In the genomic region with DNA sequence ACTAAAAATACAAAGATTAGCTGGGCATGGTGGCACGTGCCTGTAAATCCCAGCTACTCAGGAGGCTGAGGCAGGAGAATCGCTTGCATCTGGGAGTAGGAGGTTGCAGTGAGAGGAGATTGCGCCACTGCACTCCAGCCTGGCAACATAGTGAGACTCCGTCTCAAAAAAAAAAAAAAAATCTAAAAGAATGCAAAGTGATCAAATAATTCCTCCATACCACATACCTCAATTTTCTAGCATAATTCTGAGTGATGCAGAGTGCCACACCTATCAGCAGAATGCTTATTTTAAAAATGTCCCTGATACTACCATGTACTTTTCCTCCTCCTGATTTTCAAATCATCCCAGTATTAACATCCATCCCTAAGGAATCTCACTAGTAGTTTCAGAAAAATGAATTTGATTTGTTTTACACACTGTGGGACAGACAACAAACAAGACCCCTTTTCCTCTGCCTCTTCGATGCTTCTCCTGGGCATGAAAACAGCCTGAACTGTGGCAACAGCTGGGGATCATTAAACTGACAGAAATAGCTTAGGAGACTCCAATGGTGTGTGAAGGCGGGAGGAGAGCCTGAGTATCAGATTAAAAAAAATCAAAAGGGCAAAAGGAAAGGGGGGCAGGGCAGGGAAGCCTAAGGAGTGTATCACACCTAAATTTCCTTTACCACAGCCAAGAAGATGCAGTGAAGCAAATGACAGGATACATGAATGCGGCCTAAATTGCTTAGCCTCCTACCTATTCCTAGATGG, we compare ENCODE assay signal across 14 cellular contexts.
DNase-seq lines count a peak whose midpoint lies in the region; ATAC-seq and TF ChIP-seq lines count a peak whose summit lies in the region.
"Had no signal": no experiment of that assay in that cellular context is flagged by ENCODE, and none has a peak within 500 bp of the region (broad histone marks: within the 10 kb centered on the region; RNA-seq: fewer than 3 reads in every experiment).

No MANE protein-coding gene starts in this region.

- no peak for TF ChIP-seq POLR2A in esophagus squamous epithelium (IDR thresholded peaks at IDR 0.05)

- no peaks in the 10 kb centered on the region for H3K9me2 ChIP-seq in hepatocyte (replicated peaks; ENCODE audit: insufficient read depth)

- peak overlapping the region in 3 of 4 donors; percentile 33 to 49 (median 46) for H3K27ac ChIP-seq in esophagus squamous epithelium
- no peak overlapping the region for H3K27ac ChIP-seq in hepatocyte

- H3K36me3 ChIP-seq in esophagus squamous epithelium (peaks cover 0 to 8% (median 0%) of the 10 kb centered on the region in 3 donors), hepatocyte (replicated peaks; ENCODE audit: insufficient read depth, low read depth) (no peaks in the 10 kb centered on the region)

- no peaks in the 10 kb centered on the region for H3K9me3 Mint-ChIP-seq in nephron
- H3K9me3 Mint-ChIP-seq in effector memory CD8-positive, alpha-beta T cell, result no peaks in the 10 kb centered on the region
- H3K9me3 Mint-ChIP-seq: stimulated activated naive CD8-positive, alpha-beta T cell treated with anti-CD3 and anti-CD28 coated beads, Interleukin-15, Interleukin-2, amounts not matched to agents 100 ng/mL and 50 ng/mL, for 24 hours; T-cell had no signal

- H3K4me1 ChIP-seq in esophagus squamous epithelium (peaks cover 4 to 54% (median 27%) of the 10 kb centered on the region in 3 donors), hepatocyte (ENCODE audit: insufficient read depth) (no peaks in the 10 kb centered on the region)

- H3K9me3 ChIP-seq in esophagus squamous epithelium (no peaks in the 10 kb centered on the region), hepatocyte (ENCODE audit: low read depth) (no peaks in the 10 kb centered on the region)

- TF ChIP-seq CTCF in esophagus squamous epithelium (IDR thresholded peaks at IDR 0.05) (no peak), nephron (IDR thresholded peaks at IDR 0.05; ENCODE audit: unreplicated experiment in 3 of 3) (no peak), hepatocyte (IDR thresholded peaks at IDR 0.05; ENCODE audit: poor library complexity) (no peak)

- peaks cover 38% of the 10 kb centered on the region for H3K4me1 Mint-ChIP-seq in nephron
- H3K4me1 Mint-ChIP-seq in effector memory CD8-positive, alpha-beta T cell (ENCODE audit: low read depth in 2 of 2), result peaks cover 0 to 11% of the 10 kb centered on the region in 2 donors

- peak overlapping the region; percentile 47 to 90 (median 89) for H3K27ac Mint-ChIP-seq in nephron
- H3K27ac Mint-ChIP-seq in effector memory CD8-positive, alpha-beta T cell, result peak overlapping the region in 1 of 2 donors; percentile 8
- H3K27ac Mint-ChIP-seq: stimulated activated naive CD8-positive, alpha-beta T cell treated with anti-CD3 and anti-CD28 coated beads, Interleukin-15, Interleukin-2, amounts not matched to agents 100 ng/mL and 50 ng/mL, for 24 hours had no signal

- H3K36me3 Mint-ChIP-seq in nephron (ENCODE audit: low read depth), result peaks cover 13% of the 10 kb centered on the region
- peaks cover 4% of the 10 kb centered on the region for H3K36me3 Mint-ChIP-seq in effector memory CD8-positive, alpha-beta T cell (ENCODE audit: insufficient read depth)

- H2AFZ ChIP-seq in hepatocyte, result no peak overlapping the region

- H3K27me3 Mint-ChIP-seq in nephron (ENCODE audit: low read depth), result no peaks in the 10 kb centered on the region
- H3K27me3 Mint-ChIP-seq in effector memory CD8-positive, alpha-beta T cell, result no peaks in the 10 kb centered on the region
- H3K27me3 Mint-ChIP-seq: stimulated activated naive CD8-positive, alpha-beta T cell treated with anti-CD3 and anti-CD28 coated beads, Interleukin-15, Interleukin-2, amounts not matched to agents 100 ng/mL and 50 ng/mL, for 24 hours; T-cell had no signal

- no peaks in the 10 kb centered on the region for H3K27me3 ChIP-seq in esophagus squamous epithelium
- no peaks in the 10 kb centered on the region for H3K27me3 ChIP-seq in hepatocyte

- ATAC-seq in effector memory CD8-positive, alpha-beta T cell (replicated peaks), result no peak
- ATAC-seq: T-cell had no signal

- DNase-seq in D341Med (ENCODE audit: low spot score) (peak; percentile 64), NCI-H82 treated with DMSO at 0.1 percent for 48 hours (lab: John Stamatoyannopoulos, UW; ENCODE audit: unreplicated experiment) (peak; percentile 75), esophagus squamous epithelium (lab: John Stamatoyannopoulos, UW) (no peak), cerebellar cortex (ENCODE audit: low spot score) (no peak), hepatocyte (ENCODE audit: low spot score) (no peak), T-helper 1 cell (no peak)
- no peak for DNase-seq in effector memory CD8-positive, alpha-beta T cell
- DNase-seq: activated naive CD4-positive, alpha-beta T cell; NCI-H1092 treated with DMSO at 0.1 percent for 48 hours; stimulated activated CD4-positive, alpha-beta T cell treated with anti-CD3 and anti-CD28 coated beads, Interleukin-4, amount 100 ng/mL, for 24 hours; T-cell had no signal

- H3K79me2 ChIP-seq in hepatocyte, result peaks cover 46% of the 10 kb centered on the region

- WGBS in esophagus squamous epithelium, 2 donors, result 72 to 73% methylated on average over 7 of the region's 7 CpGs
- WGBS in hepatocyte (ENCODE audit: low lambda C conversion rate, missing lambda C conversion rate), result 85% methylated on average over 7 of the region's 7 CpGs

- no peak overlapping the region for H3K4me3 ChIP-seq in esophagus squamous epithelium
- H3K4me3 ChIP-seq in hepatocyte, result no peak overlapping the region
- H3K4me3 ChIP-seq: lung had no signal

- H4K20me1 ChIP-seq in hepatocyte (ENCODE audit: insufficient read depth, poor library complexity, severe bottlenecking), result no peaks in the 10 kb centered on the region

- intact Hi-C loops in esophagus squamous epithelium (cut with DNase I), result no loop called here

- H3K4me2 ChIP-seq in hepatocyte, result no peak overlapping the region

- H3K4me3 Mint-ChIP-seq in nephron, result peak overlapping the region in 1 of 3 experiments; percentile 20
- H3K4me3 Mint-ChIP-seq in effector memory CD8-positive, alpha-beta T cell, result no peak overlapping the region
- H3K4me3 Mint-ChIP-seq: stimulated activated naive CD8-positive, alpha-beta T cell treated with anti-CD3 and anti-CD28 coated beads, Interleukin-15, Interleukin-2, amounts not matched to agents 100 ng/mL and 50 ng/mL, for 24 hours; T-cell had no signal

Comparison
In these comparisons a context has a peak if more than half of its experiments do, and no peak if none do; other contexts are left out.
1. DNase-seq: peak in D341Med (single experiment) and NCI-H82 treated with DMSO at 0.1 percent for 48 hours (single experiment); none in esophagus squamous epithelium (single experiment), cerebellar cortex (single experiment), effector memory CD8-positive, alpha-beta T cell (0 of 3), hepatocyte (single experiment) and T-helper 1 cell (0 of 5).